In genomic region chr1:217965156-217965786, GRCh38 we compare ENCODE assay signal across 19 cellular contexts.
DNase-seq lines count a peak whose midpoint lies in the region; ATAC-seq, FAIRE-seq and TF ChIP-seq lines count a peak whose summit lies in the region.
"Had no signal": no experiment of that assay in that cellular context is flagged by ENCODE, and none has a peak within 500 bp of the region (broad histone marks: within the 10 kb centered on the region; RNA-seq: fewer than 3 reads in every experiment).

No MANE protein-coding gene starts in this region.

- TF ChIP-seq POLR2A in HepG2 (IDR thresholded peaks at IDR 0.05; ENCODE audit: insufficient read depth in 1 of 2, low read depth in 2 of 2, low read length in 2 of 2) = no peak

- DNase-seq in NCI-H774 (lab: John Stamatoyannopoulos, UW) (peak; percentile 6), SK-N-DZ (ENCODE audit: low spot score) (peak; percentile 38), HepG2 (ENCODE audit: low spot score) (no peak), upper lobe of right lung (no peak), SIG-M5 treated with dmso at 0.1 percent for 504 hours (lab: John Stamatoyannopoulos, UW; ENCODE audit: unreplicated experiment) (no peak), glomerular visceral epithelial cell (ENCODE audit: extremely low spot score) (no peak), NOMO-1 (lab: John Stamatoyannopoulos, UW; ENCODE audit: unreplicated experiment in 2 of 2) (no peak)
- DNase-seq: ACHN, AML-193, DMS 273 treated with DMSO at 0.1 percent for 48 hours, GDM1, IMR-90, Kasumi-1, MM.1S, NCI-H1105, NCI-H187 treated with DMSO at 0.1 percent for 48 hours, NCI-H69, Right ventricle myocardium superior had no signal

- no peak overlapping the region for H3K4me2 ChIP-seq in HepG2 (ENCODE audit: low read depth, low read length)

- no TSS peak for BruUV-seq in HepG2 (replicated peaks; lab: Mats Ljungman, UMichigan)

- ATAC-seq in HepG2 (peak; percentile 30; the same call in 2 of the 3 replicates), upper lobe of right lung (peak; percentile 28)
- ATAC-seq: GM12878 had no signal

- no peaks in the 10 kb centered on the region for H4K20me1 ChIP-seq in HepG2 (ENCODE audit: insufficient read depth, low read length)

- in situ Hi-C loops in HepG2 (cut with HindIII; ENCODE audit: extremely low pct_ligation_motif_present, low pct_unique_long_range_greater_than_20kb) = no loop called here

- no peaks in the 10 kb centered on the region for H3K4me1 ChIP-seq in HepG2 (ENCODE audit: insufficient read depth, low read length)
- no peaks in the 10 kb centered on the region for H3K4me1 ChIP-seq in upper lobe of right lung

- TF ChIP-seq EP300 in HepG2 (IDR thresholded peaks at IDR 0.05; ENCODE audit: low read depth in 2 of 2, low read length in 2 of 2) = no peak
- TF ChIP-seq EP300 in HepG2 (CRISPR knock-in tag; IDR thresholded peaks at IDR 0.05; ENCODE audit: borderline replicate concordance) = no peak

- H3K27ac ChIP-seq in HepG2 (ENCODE audit: extremely low read length, insufficient read depth, low read length) (no peak overlapping the region), upper lobe of right lung (no peak overlapping the region)

- H3K27me3 ChIP-seq in HepG2 (ENCODE audit: control insufficient read depth in 1 of 2, insufficient read depth in 2 of 2, low read length in 2 of 2) = peaks cover 0 to 2% of the 10 kb centered on the region in 2 experiments; a peak in 1 of 5 replicates
- no peaks in the 10 kb centered on the region for H3K27me3 ChIP-seq in upper lobe of right lung

- H3K36me3 ChIP-seq in HepG2 (replicated peaks in 1 of 2; ENCODE audit: control insufficient read depth in 1 of 2, insufficient read depth in 2 of 2, low read length in 2 of 2) = no peaks in the 10 kb centered on the region
- H3K36me3 ChIP-seq in upper lobe of right lung = no peaks in the 10 kb centered on the region

- WGBS in HepG2 (ENCODE audit: low lambda C conversion rate) = 0% methylated on average over 4 of the region's 8 CpGs

- intact Hi-C loops in HepG2 (cut with micrococcal nuclease; ENCODE audit: unreplicated experiment) (no loop called here), upper lobe of right lung (cut with DNase I) (no loop called here)

- TF ChIP-seq RAD21 in HepG2 (CRISPR knock-in tag; IDR thresholded peaks at IDR 0.05) = no peak

- POLR2A ChIA-PET in HepG2 (lab: Yijun Ruan, JAX) = no interaction called here

- H3K9ac ChIP-seq in HepG2 (ENCODE audit: insufficient read depth, low read depth, low read length) = no peak overlapping the region

- H3K4me3 ChIP-seq in HepG2 (replicated peaks in 1 of 3; ENCODE audit: insufficient read depth in 1 of 3, low read depth in 2 of 3, low read length in 3 of 3) (no peak overlapping the region), upper lobe of right lung (no peak overlapping the region)
- H3K4me3 ChIP-seq: GM12878 had no signal

- H3K9me3 ChIP-seq in HepG2 (ENCODE audit: low read length) (no peaks in the 10 kb centered on the region), upper lobe of right lung (no peaks in the 10 kb centered on the region)

- no peak for TF ChIP-seq CTCF in HepG2 (CRISPR knock-in tag; IDR thresholded peaks at IDR 0.05)
- TF ChIP-seq CTCF in upper lobe of right lung (IDR thresholded peaks at IDR 0.05) = no peak

- no peaks in the 10 kb centered on the region for H3K79me2 ChIP-seq in HepG2 (ENCODE audit: insufficient read depth, low read length)

- CTCF ChIA-PET in HepG2 (lab: Yijun Ruan, JAX; ENCODE audit: low intra/inter-chr PET ratio, low total read pairs) = no interaction called here

- no peak for FAIRE-seq in HepG2 (lab: Jason Lieb, UNC)
- FAIRE-seq: GM12878 had no signal

- H2AFZ ChIP-seq in HepG2 (ENCODE audit: low read length) = no peak overlapping the region

TF ChIP-seq in HepG2, 621 proteins besides CTCF, POLR2A, EP300 and RAD21 (continues in another document):
- TF ChIP-seq TRIM24 (CRISPR knock-in tag; IDR thresholded peaks at IDR 0.05) = no peak
- TF ChIP-seq ZNF510 (CRISPR knock-in tag; IDR thresholded peaks at IDR 0.05; ENCODE audit: low read depth) = no peak
- TF ChIP-seq, protein P1, sequence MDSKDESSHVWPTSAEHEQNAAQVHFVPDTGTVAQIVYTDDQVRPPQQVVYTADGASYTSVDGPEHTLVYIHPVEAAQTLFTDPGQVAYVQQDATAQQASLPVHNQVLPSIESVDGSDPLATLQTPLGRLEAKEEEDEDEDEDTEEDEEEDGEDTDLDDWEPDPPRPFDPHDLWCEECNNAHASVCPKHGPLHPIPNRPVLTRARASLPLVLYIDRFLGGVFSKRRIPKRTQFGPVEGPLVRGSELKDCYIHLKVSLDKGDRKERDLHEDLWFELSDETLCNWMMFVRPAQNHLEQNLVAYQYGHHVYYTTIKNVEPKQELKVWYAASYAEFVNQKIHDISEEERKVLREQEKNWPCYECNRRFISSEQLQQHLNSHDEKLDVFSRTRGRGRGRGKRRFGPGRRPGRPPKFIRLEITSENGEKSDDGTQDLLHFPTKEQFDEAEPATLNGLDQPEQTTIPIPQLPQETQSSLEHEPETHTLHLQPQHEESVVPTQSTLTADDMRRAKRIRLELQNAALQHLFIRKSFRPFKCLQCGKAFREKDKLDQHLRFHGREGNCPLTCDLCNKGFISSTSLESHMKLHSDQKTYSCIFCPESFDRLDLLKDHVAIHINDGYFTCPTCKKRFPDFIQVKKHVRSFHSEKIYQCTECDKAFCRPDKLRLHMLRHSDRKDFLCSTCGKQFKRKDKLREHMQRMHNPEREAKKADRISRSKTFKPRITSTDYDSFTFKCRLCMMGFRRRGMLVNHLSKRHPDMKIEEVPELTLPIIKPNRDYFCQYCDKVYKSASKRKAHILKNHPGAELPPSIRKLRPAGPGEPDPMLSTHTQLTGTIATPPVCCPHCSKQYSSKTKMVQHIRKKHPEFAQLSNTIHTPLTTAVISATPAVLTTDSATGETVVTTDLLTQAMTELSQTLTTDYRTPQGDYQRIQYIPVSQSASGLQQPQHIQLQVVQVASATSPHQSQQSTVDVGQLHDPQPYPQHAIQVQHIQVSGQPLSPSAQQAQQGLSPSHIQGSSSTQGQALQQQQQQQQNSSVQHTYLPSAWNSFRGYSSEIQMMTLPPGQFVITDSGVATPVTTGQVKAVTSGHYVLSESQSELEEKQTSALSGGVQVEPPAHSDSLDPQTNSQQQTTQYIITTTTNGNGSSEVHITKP (CRISPR knock-in tag; IDR thresholded peaks at IDR 0.05; ENCODE audit: low read depth) = no peak
- TF ChIP-seq ZNF557 (CRISPR knock-in tag; IDR thresholded peaks at IDR 0.05) = no peak
- no peak for TF ChIP-seq ZBTB21 (CRISPR knock-in tag; IDR thresholded peaks at IDR 0.05)
- no peak for TF ChIP-seq CREB1 (IDR thresholded peaks at IDR 0.05)
- no peak for TF ChIP-seq CREB1 (CRISPR knock-in tag; IDR thresholded peaks at IDR 0.05)
- no peak for TF ChIP-seq ISX (CRISPR knock-in tag; conservative IDR thresholded peaks at IDR 0.05)
- TF ChIP-seq ARHGAP35 (CRISPR knock-in tag; IDR thresholded peaks at IDR 0.05; ENCODE audit: borderline replicate concordance) = no peak
- no peak for TF ChIP-seq ZNF841 (CRISPR knock-in tag; IDR thresholded peaks at IDR 0.05; ENCODE audit: borderline replicate concordance)

Comparison
In these comparisons a context has a peak if more than half of its experiments do, and no peak if none do; other contexts are left out.
1. DNase-seq: peak in NCI-H774 (single experiment) and SK-N-DZ (single experiment); none in HepG2 (single experiment), upper lobe of right lung (single experiment), SIG-M5 treated with dmso at 0.1 percent for 504 hours (single experiment), glomerular visceral epithelial cell (single experiment) and NOMO-1 (0 of 2).